8 cellular contexts compared by ENCODE assay signal in genomic region chr17:38752930-38753506, GRCh38. TPM values are rescaled to one million over a fixed set of nuclear protein-coding genes. Genes with fewer than 3 reads are reported as not detected.
DNase-seq lines count a peak whose midpoint lies in the region; ATAC-seq and TF ChIP-seq lines count a peak whose summit lies in the region.

No MANE protein-coding gene starts in this region.

- H4K20me1 ChIP-seq in Karpas-422 (ENCODE audit: insufficient read depth, low read depth, low read length) (no peaks in the 10 kb centered on the region; the same call in 1 of the 2 replicates), neural progenitor cell (ENCODE audit: low read depth) (peaks cover 4% of the 10 kb centered on the region)

- H3K27ac ChIP-seq in Karpas-422 (ENCODE audit: low read length) (peak overlapping the region; percentile 45; the same call in 1 of the 2 replicates), neural progenitor cell (no peak overlapping the region)
- peak overlapping the region; percentile 86 for H3K27ac ChIP-seq in effector memory CD4-positive, alpha-beta T cell (ENCODE audit: insufficient read depth, low read length, poor library complexity, severe bottlenecking)

- H3K4me3 ChIP-seq in Karpas-422 (ENCODE audit: low read length) (peak overlapping the region; percentile 92), neural progenitor cell (peak overlapping the region; percentile 92)
- H3K4me3 ChIP-seq in effector memory CD4-positive, alpha-beta T cell (ENCODE audit: insufficient read depth, low read depth, low read length, poor library complexity, severe bottlenecking), result peak overlapping the region; percentile 99

- peak overlapping the region; percentile 81 for H3K27ac Mint-ChIP-seq in neural progenitor cell

- DNase-seq in Karpas-422, result no peak
- DNase-seq in effector memory CD4-positive, alpha-beta T cell, result no peak
- no peak for DNase-seq in neural progenitor cell (ENCODE audit: low spot score)
- no peak for DNase-seq in HuH-7.5 (ENCODE audit: low spot score)
- DNase-seq in UCSD-AML1 (lab: John Stamatoyannopoulos, UW; ENCODE audit: unreplicated experiment), result no peak
- no peak for DNase-seq in NCI-H1105 (lab: John Stamatoyannopoulos, UW)

- H3K4me3 Mint-ChIP-seq in neural progenitor cell, result peak overlapping the region; percentile 99

- H3K27me3 ChIP-seq in Karpas-422 (ENCODE audit: low read length) (no peaks in the 10 kb centered on the region), neural progenitor cell (no peaks in the 10 kb centered on the region)
- H3K27me3 ChIP-seq in effector memory CD4-positive, alpha-beta T cell (replicated peaks; ENCODE audit: control insufficient read depth, insufficient read depth, low read length, poor library complexity, severe bottlenecking), result peaks cover 22% of the 10 kb centered on the region

- peaks cover 3% of the 10 kb centered on the region for H3K9me3 Mint-ChIP-seq in neural progenitor cell

- peaks cover 38% of the 10 kb centered on the region for H3F3A ChIP-seq in neural progenitor cell (ENCODE audit: low read depth)

- peak overlapping the region; percentile 66; the same call in 1 of the 2 replicates for H2AFZ ChIP-seq in Karpas-422 (ENCODE audit: low read length)
- H2AFZ ChIP-seq in neural progenitor cell (replicated peaks), result peak overlapping the region; percentile 44

- ATAC-seq in GM19438 (IDR thresholded peaks at IDR 0.05; ENCODE audit: low read depth, unreplicated experiment) (peak; percentile 3), GM18873 (IDR thresholded peaks at IDR 0.05; ENCODE audit: low FRiP score, unreplicated experiment) (no peak)

- TF ChIP-seq CTCF in neural progenitor cell (IDR thresholded peaks at IDR 0.05), result no peak

- no peaks in the 10 kb centered on the region for H3K9me2 ChIP-seq in Karpas-422 (replicated peaks; ENCODE audit: insufficient read depth, low read length)

- H3K27me3 Mint-ChIP-seq in neural progenitor cell (ENCODE audit: insufficient read depth, low read depth), result peaks cover 23% of the 10 kb centered on the region

- H3K4me1 Mint-ChIP-seq in neural progenitor cell, result peaks cover 28% of the 10 kb centered on the region

- H3K36me3 ChIP-seq in Karpas-422 (ENCODE audit: insufficient read depth, low read length) (peaks cover 20% of the 10 kb centered on the region; the same call in 1 of the 2 replicates), neural progenitor cell (no peaks in the 10 kb centered on the region)
- H3K36me3 ChIP-seq in effector memory CD4-positive, alpha-beta T cell (ENCODE audit: control insufficient read depth, insufficient read depth, low read length), result peaks cover 15% of the 10 kb centered on the region

- H3K9ac ChIP-seq in Karpas-422 (ENCODE audit: low read length), result peak overlapping the region; percentile 94
- peak overlapping the region; percentile 45 for H3K9ac ChIP-seq in neural progenitor cell

- peak overlapping the region; percentile 77 for H3K4me2 ChIP-seq in Karpas-422 (ENCODE audit: low read depth, low read length, poor library complexity, severe bottlenecking)
- H3K4me2 ChIP-seq in neural progenitor cell, result peak overlapping the region; percentile 84

- peaks cover 31% of the 10 kb centered on the region for H3K79me2 ChIP-seq in Karpas-422 (ENCODE audit: low read length)
- H3K79me2 ChIP-seq in neural progenitor cell (ENCODE audit: low read depth), result peaks cover 44% of the 10 kb centered on the region

- H3K9me3 ChIP-seq in Karpas-422 (ENCODE audit: low read length), result no peaks in the 10 kb centered on the region
- H3K9me3 ChIP-seq in effector memory CD4-positive, alpha-beta T cell (ENCODE audit: control insufficient read depth, low read length), result no peaks in the 10 kb centered on the region
- H3K9me3 ChIP-seq in neural progenitor cell (ENCODE audit: low read depth), result no peaks in the 10 kb centered on the region

- peaks cover 8% of the 10 kb centered on the region for H3K36me3 Mint-ChIP-seq in neural progenitor cell

- H3K4me1 ChIP-seq in Karpas-422 (ENCODE audit: low read length) (peaks cover 47% of the 10 kb centered on the region), neural progenitor cell (peaks cover 14% of the 10 kb centered on the region)
- H3K4me1 ChIP-seq in effector memory CD4-positive, alpha-beta T cell (ENCODE audit: control insufficient read depth, insufficient read depth, low read length, poor library complexity, severe bottlenecking), result peaks cover 42% of the 10 kb centered on the region

RNA-seq across cellular contexts. Expression of gene PSMB3, which starts 0.5 kb away (rescaled TPM):
- 243 and 277 TPM in 2 replicates for total RNA-seq in Karpas-422 (2014; rRNA removed; shearing (Covaris generic); ENCODE audit: low replicate concordance)
- 127 and 141 TPM in 2 replicates for total RNA-seq in neural progenitor cell (ENCODE audit: low replicate concordance)

RNA-seq across cellular contexts. Expression of gene PCGF2, which starts 4.9 kb away (rescaled TPM):
- total RNA-seq in Karpas-422 (2014; rRNA removed; shearing (Covaris generic); ENCODE audit: low replicate concordance), result 0.15 and 0.58 TPM in 2 replicates
- total RNA-seq in neural progenitor cell (ENCODE audit: low replicate concordance), result 16.7 and 23.8 TPM in 2 replicates

RNA-seq across cellular contexts. Expression of gene CISD3, which starts 22.9 kb away (rescaled TPM):
- 6.8 and 15.2 TPM in 2 replicates for total RNA-seq in Karpas-422 (2014; rRNA removed; shearing (Covaris generic); ENCODE audit: low replicate concordance)
- 0.60 and 1.0 TPM in 2 replicates for total RNA-seq in neural progenitor cell (ENCODE audit: low replicate concordance)

RNA-seq across cellular contexts. Expression of gene PIP4K2B, which starts 46.3 kb away (rescaled TPM):
- 32.0 and 42.7 TPM in 2 replicates for total RNA-seq in Karpas-422 (2014; rRNA removed; shearing (Covaris generic); ENCODE audit: low replicate concordance)
- total RNA-seq in neural progenitor cell (ENCODE audit: low replicate concordance), result 45.6 and 81.1 TPM in 2 replicates

RNA-seq across cellular contexts. Expression of gene MLLT6, which starts 47.9 kb away (rescaled TPM):
- total RNA-seq in Karpas-422 (2014; rRNA removed; shearing (Covaris generic); ENCODE audit: low replicate concordance), result 72.4 and 119 TPM in 2 replicates
- total RNA-seq in neural progenitor cell (ENCODE audit: low replicate concordance), result 7.4 and 24.4 TPM in 2 replicates

Comparison
In these comparisons a context has a peak if more than half of its experiments do, and no peak if none do; other contexts are left out.
1. RNA of gene PCGF2, which starts 4.9 kb away (total RNA-seq): 16.7 to 23.8 TPM in neural progenitor cell; 0.15 to 0.58 TPM in Karpas-422; every median in the first group is over 10 times any median in the second.
2. Peak in every context shown above with its lines, with median percentiles within 50 percentile points of each other: H3K4me3 ChIP-seq.